ENCODE assay signal across 17 cellular contexts in genomic region chr1:112325504-112325903, GRCh38.
DNase-seq lines count a peak whose midpoint lies in the region; ATAC-seq, FAIRE-seq and TF ChIP-seq lines count a peak whose summit lies in the region.
"Had no signal": no experiment of that assay in that cellular context is flagged by ENCODE, and none has a peak within 500 bp of the region (broad histone marks: within the 10 kb centered on the region; RNA-seq: fewer than 3 reads in every experiment).

No MANE protein-coding gene starts in this region.

- H2AFZ ChIP-seq in H1 (ENCODE audit: low read length) (peak overlapping the region; percentile 97), neural cell (ENCODE audit: low read depth, low read length) (no peak overlapping the region)

- ATAC-seq in CD4-positive, alpha-beta T cell (ENCODE audit: poor library complexity): no peak
- ATAC-seq: activated CD8-positive, alpha-beta memory T cell treated with anti-CD3 and anti-CD28 coated beads, Interleukin-2, amount 10 ng/mL, durations not matched to agents 7 days and 5 days; effector memory CD8-positive, alpha-beta T cell; HCT116 had no signal

- no peak overlapping the region for H4K91ac ChIP-seq in H1 (replicated peaks; ENCODE audit: insufficient read length, low read length)

- intact Hi-C loops in CD4-positive, alpha-beta T cell (cut with DNase I, micrococcal nuclease): no loop called here

- H4K5ac ChIP-seq in H1 (ENCODE audit: insufficient read length, low read depth, low read length): no peak overlapping the region

- H2BK5ac ChIP-seq in H1 (ENCODE audit: low read depth, low read length): no peak overlapping the region

- TF ChIP-seq CTCF in H1 (IDR thresholded peaks at IDR 0.05; ENCODE audit: control extremely low read depth in 1 of 3, insufficient read depth in 1 of 3, low read depth in 1 of 3, low read length in 3 of 3) (no peak), neural cell (IDR thresholded peaks at IDR 0.05; ENCODE audit: poor library complexity, severe bottlenecking) (no peak)
- no peak for TF ChIP-seq CTCF in CD4-positive, alpha-beta T cell (IDR thresholded peaks at IDR 0.05)

- H3K4me1 ChIP-seq in H1 (replicated peaks in 1 of 4; ENCODE audit: control insufficient read depth in 3 of 4, insufficient read depth in 4 of 4, low read length in 3 of 4): peaks cover 0 to 2% (median 0%) of the 10 kb centered on the region in 4 experiments; a peak in 2 of 7 replicates

- H4K20me1 ChIP-seq in H1 (replicated peaks in 1 of 2; ENCODE audit: control insufficient read depth in 1 of 2, insufficient read depth in 2 of 2, low read length in 2 of 2) (no peaks in the 10 kb centered on the region), neural cell (ENCODE audit: insufficient read depth) (no peaks in the 10 kb centered on the region)

- H3K56ac ChIP-seq in H1 (replicated peaks; ENCODE audit: insufficient read length, low read depth, low read length): no peak overlapping the region

- no peaks in the 10 kb centered on the region for H3K4me1 Mint-ChIP-seq in CD4-positive, alpha-beta T cell (ENCODE audit: low read depth)
- H3K4me1 Mint-ChIP-seq: activated CD8-positive, alpha-beta memory T cell treated with anti-CD3 and anti-CD28 coated beads, Interleukin-2, amount 10 ng/mL, durations not matched to agents 7 days and 5 days had no signal

- TF ChIP-seq RAD21 in H1 (IDR thresholded peaks at IDR 0.05 in 1 of 2, conservative IDR thresholded peaks at IDR 0.05 in 1 of 2; ENCODE audit: low read depth in 2 of 2, low read length in 2 of 2) (no peak), neural cell (conservative IDR thresholded peaks at IDR 0.05) (peak; percentile 23)

- in situ Hi-C loops in G401 (cut with HindIII; ENCODE audit: low sequenced_read_pairs): no loop called here

- no peaks in the 10 kb centered on the region for H3K9me2 ChIP-seq in neural cell (ENCODE audit: insufficient read depth, low read length)

- H3K27ac ChIP-seq in H1 (ENCODE audit: low read depth, low read length): no peak overlapping the region
- H3K27ac ChIP-seq in neural cell (ENCODE audit: low read length): no peak overlapping the region
- no peak overlapping the region for H3K27ac ChIP-seq in CD4-positive, alpha-beta T cell (ENCODE audit: low read depth, low read length)
- H3K27ac ChIP-seq: tibial artery had no signal

- no peaks in the 10 kb centered on the region for H3K36me3 Mint-ChIP-seq in CD4-positive, alpha-beta T cell (ENCODE audit: low read depth)
- H3K36me3 Mint-ChIP-seq: activated CD8-positive, alpha-beta memory T cell treated with anti-CD3 and anti-CD28 coated beads, Interleukin-2, amount 10 ng/mL, durations not matched to agents 7 days and 5 days had no signal

- H3K23ac ChIP-seq in H1 (ENCODE audit: insufficient read length): no peak overlapping the region

- no peak overlapping the region for H4K8ac ChIP-seq in H1 (ENCODE audit: extremely low read depth, insufficient read depth, low read length)

- no peak overlapping the region for H3K9ac ChIP-seq in H1 (replicated peaks in 1 of 4; ENCODE audit: extremely low read depth in 1 of 4, low read depth in 3 of 4, low read length in 3 of 4)
- no peak overlapping the region for H3K9ac ChIP-seq in neural cell (ENCODE audit: low read length)

- H3K9me3 ChIP-seq in H1 (ENCODE audit: insufficient read depth in 2 of 2, low read depth in 1 of 2, low read length in 1 of 2) (no peaks in the 10 kb centered on the region), neural cell (ENCODE audit: low read length) (no peaks in the 10 kb centered on the region)
- no peaks in the 10 kb centered on the region for H3K9me3 ChIP-seq in CD4-positive, alpha-beta T cell (ENCODE audit: control insufficient read depth, low read length)
- H3K9me3 ChIP-seq: tibial artery had no signal

- CTCF ChIA-PET in H1 (lab: Charles Lee; ENCODE audit: partially characterized antibody): interaction anchor here (0.9 to 2.0 kb wide), 7 partner anchors 11 to 60 kb away, joined by 3 to 12 read pairs (median 5); no protein-coding TSS in a partner anchor
- CTCF ChIA-PET in CD4-positive, alpha-beta T cell (lab: Charles Lee): no interaction called here

- H2BK12ac ChIP-seq in H1 (ENCODE audit: low read depth, low read length): no peak overlapping the region

- no peak overlapping the region for H2BK120ac ChIP-seq in H1 (replicated peaks; ENCODE audit: low read depth, low read length)

- H3K27me3 Mint-ChIP-seq in CD4-positive, alpha-beta T cell: peaks cover 55% of the 10 kb centered on the region

- no peak overlapping the region for H3K4me3 Mint-ChIP-seq in CD4-positive, alpha-beta T cell
- H3K4me3 Mint-ChIP-seq: activated CD8-positive, alpha-beta memory T cell treated with anti-CD3 and anti-CD28 coated beads, Interleukin-2, amount 10 ng/mL, durations not matched to agents 7 days and 5 days; effector memory CD8-positive, alpha-beta T cell had no signal

- no peak overlapping the region for H2AK5ac ChIP-seq in H1 (ENCODE audit: low read depth, low read length)

- H3K14ac ChIP-seq in H1 (ENCODE audit: insufficient read length): no peak overlapping the region

- H3K27ac Mint-ChIP-seq in CD4-positive, alpha-beta T cell: no peak overlapping the region
- H3K27ac Mint-ChIP-seq: activated CD8-positive, alpha-beta memory T cell treated with anti-CD3 and anti-CD28 coated beads, Interleukin-2, amount 10 ng/mL, durations not matched to agents 7 days and 5 days; effector memory CD8-positive, alpha-beta T cell had no signal

- no peaks in the 10 kb centered on the region for H3F3A ChIP-seq in neural cell (ENCODE audit: insufficient read depth, low read length, poor library complexity, severe bottlenecking)

- DNase-seq in G401 (ENCODE audit: low spot score) (peak; percentile 42), NCI-H2107 (lab: John Stamatoyannopoulos, UW) (peak; percentile 41), H1 (ENCODE audit: low read depth in 1 of 2, low spot score in 2 of 2) (no peak), NCI-H1694 treated with DMSO at 0.1 percent for 48 hours (lab: John Stamatoyannopoulos, UW) (no peak), putamen (ENCODE audit: low spot score) (no peak)
- no peak for DNase-seq in CD4-positive, alpha-beta T cell
- no peak for DNase-seq in activated CD8-positive, alpha-beta memory T cell treated with anti-CD3 and anti-CD28 coated beads, Interleukin-2, amount 50 U/mL, for 48 hours
- DNase-seq: activated CD8-positive, alpha-beta memory T cell treated with anti-CD3 and anti-CD28 coated beads, Interleukin-2, amount 10 ng/mL, durations not matched to agents 7 days and 5 days; activated naive CD4-positive, alpha-beta T cell treated with Interleukin-2 at 50 U/mL for 16 hours; effector memory CD8-positive, alpha-beta T cell; Kasumi-1; NCI-H2029 treated with DMSO at 0.1 percent for 48 hours; stimulated activated CD4-positive, alpha-beta T cell treated with anti-CD3 and anti-CD28 coated beads, Interleukin-2, amount 100 ng/mL, for 48 hours; tibial artery had no signal

- no peak overlapping the region for H2BK15ac ChIP-seq in H1 (ENCODE audit: low read length)

- no peaks in the 10 kb centered on the region for H3K79me1 ChIP-seq in H1 (ENCODE audit: low read depth, low read length)

- no peak overlapping the region for H2BK20ac ChIP-seq in H1 (ENCODE audit: low read length)

- peak overlapping the region; percentile 4; the same call in 1 of the 2 replicates for H3K18ac ChIP-seq in H1 (ENCODE audit: extremely low read depth, low read length)

- TF ChIP-seq POLR2A in H1 (IDR thresholded peaks at IDR 0.05; ENCODE audit: control extremely low read depth in 1 of 2, low read depth in 2 of 2, low read length in 2 of 2): no peak

- H3K27me3 ChIP-seq in H1 (replicated peaks in 1 of 4; ENCODE audit: control insufficient read depth in 3 of 4, extremely low read depth in 1 of 4, insufficient read depth in 3 of 4, low read length in 3 of 4) (no peaks in the 10 kb centered on the region; a peak in 1 of 7 replicates), neural cell (ENCODE audit: insufficient read depth, low read depth, low read length) (no peaks in the 10 kb centered on the region)
- H3K27me3 ChIP-seq in CD4-positive, alpha-beta T cell (ENCODE audit: control insufficient read depth, insufficient read depth, low read length): no peaks in the 10 kb centered on the region

- H3K4me3 ChIP-seq in H1 (ENCODE audit: extremely low read depth in 1 of 4, insufficient read depth in 2 of 4, low read depth in 3 of 4, low read length in 4 of 4) (no peak overlapping the region), neural cell (ENCODE audit: low read length) (peak overlapping the region; percentile 51)
- H3K4me3 ChIP-seq: tibial artery had no signal

- TF ChIP-seq EP300 in H1 (IDR thresholded peaks at IDR 0.05; ENCODE audit: borderline replicate concordance in 1 of 2, low read depth in 2 of 2, low read length in 2 of 2) (no peak), neural cell (conservative IDR thresholded peaks at IDR 0.05; ENCODE audit: poor library complexity, severe bottlenecking) (peak; percentile 55)

- H3K4me2 ChIP-seq in H1 (ENCODE audit: insufficient read depth in 1 of 2, low read depth in 2 of 2, low read length in 2 of 2) (no peak overlapping the region), neural cell (ENCODE audit: low read length) (peak overlapping the region; percentile 23)

- FAIRE-seq in H1 (lab: Jason Lieb, UNC): no peak
- FAIRE-seq: bronchial epithelial cell had no signal

- H3K79me2 ChIP-seq in H1 (ENCODE audit: control insufficient read depth in 1 of 2, insufficient read depth in 2 of 2, low read length in 2 of 2): no peaks in the 10 kb centered on the region
- no peaks in the 10 kb centered on the region for H3K79me2 ChIP-seq in neural cell (replicated peaks; ENCODE audit: insufficient read depth, low read length)

- H3K36me3 ChIP-seq in H1 (ENCODE audit: control insufficient read depth in 2 of 4, insufficient read depth in 4 of 4, low read length in 3 of 4) (no peaks in the 10 kb centered on the region), neural cell (ENCODE audit: insufficient read depth, low read length) (no peaks in the 10 kb centered on the region)
- H3K36me3 ChIP-seq: tibial artery had no signal

- WGBS in H1 (ENCODE audit: extremely low coverage in 1 of 2, insufficient coverage in 1 of 2, insufficient read length in 1 of 2, insufficient replicate concordance in 2 of 2, low coverage in 1 of 2, low lambda C conversion rate in 2 of 2, missing lambda C conversion rate in 1 of 2), 2 experiments: 83% methylated on average over 15 of the region's 15 CpGs; no CpG with 5 or more reads in 1 of the 2 experiments

- no peaks in the 10 kb centered on the region for H3K23me2 ChIP-seq in H1 (ENCODE audit: low read depth, low read length)

- H3K9me3 Mint-ChIP-seq in CD4-positive, alpha-beta T cell: no peaks in the 10 kb centered on the region
- H3K9me3 Mint-ChIP-seq: effector memory CD8-positive, alpha-beta T cell had no signal

- no peak overlapping the region for H3K4ac ChIP-seq in H1 (replicated peaks; ENCODE audit: insufficient read length, low read depth, low read length)

- POLR2A ChIA-PET in H1 (lab: Charles Lee; ENCODE audit: partially characterized antibody): no interaction called here
- POLR2A ChIA-PET in CD4-positive, alpha-beta T cell (lab: Charles Lee): no interaction called here

TF ChIP-seq in neural cell, 6 proteins besides CTCF, POLR2A, EP300 and RAD21 (continues in another document):
- TF ChIP-seq POLR2AphosphoS5 (IDR thresholded peaks at IDR 0.05): peak; percentile 57

Comparison
In these comparisons a context has a peak if more than half of its experiments do, and no peak if none do; other contexts are left out.
1. DNase-seq: peak in G401 (single experiment) and NCI-H2107 (single experiment); none in H1 (0 of 2), CD4-positive, alpha-beta T cell (0 of 10), activated CD8-positive, alpha-beta memory T cell treated with anti-CD3 and anti-CD28 coated beads, Interleukin-2, amount 50 U/mL, for 48 hours (single experiment), NCI-H1694 treated with DMSO at 0.1 percent for 48 hours (single experiment) and putamen (single experiment).